Comparison of ENCODE assay signal across 1 cellular context in the genomic region with DNA sequence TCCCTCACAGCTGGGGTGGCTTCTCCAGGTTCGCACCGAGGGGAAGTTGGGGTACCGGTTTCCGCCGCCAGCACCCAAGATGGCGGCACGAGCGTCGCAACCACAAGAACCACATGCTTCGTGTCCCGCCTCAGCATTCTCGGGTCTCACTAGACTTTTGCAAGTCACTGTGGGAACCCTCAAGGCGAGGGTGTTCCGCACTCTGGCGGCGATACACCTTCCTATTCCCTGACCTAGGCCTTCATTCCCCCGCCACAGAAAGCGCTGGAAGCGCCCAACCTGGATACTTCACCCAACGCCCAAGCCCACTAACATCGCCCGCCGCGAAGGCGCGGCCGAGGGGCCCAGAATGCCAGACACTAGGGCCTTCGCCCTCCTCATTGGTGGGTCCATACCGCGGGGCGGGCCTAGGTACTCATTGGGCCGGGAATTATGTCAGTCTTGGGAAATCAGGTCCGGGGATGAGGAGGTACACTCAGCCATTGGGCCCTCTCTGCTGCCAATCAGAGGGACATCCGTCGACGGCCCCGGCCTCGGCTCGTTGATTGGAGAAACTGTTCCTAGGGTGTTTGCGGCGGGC.
TF ChIP-seq lines count a peak whose summit lies in the region.

No MANE protein-coding gene starts in this region.

TF ChIP-seq in HepG2, 621 proteins besides CTCF, POLR2A, EP300 and RAD21 (continued from another document and continues in another):
- TF ChIP-seq TFDP2 (CRISPR knock-in tag; IDR thresholded peaks at IDR 0.05) (no peak; the same call in 1 of the 2 replicates), TCF12 (IDR thresholded peaks at IDR 0.05) (no peak), TCF12 (CRISPR knock-in tag; IDR thresholded peaks at IDR 0.05) (no peak), NRL (CRISPR knock-in tag; IDR thresholded peaks at IDR 0.05; ENCODE audit: borderline replicate concordance) (peak; percentile 98), ZBTB44 (CRISPR knock-in tag; IDR thresholded peaks at IDR 0.05) (no peak), PHF21A (CRISPR knock-in tag; IDR thresholded peaks at IDR 0.05) (peak; percentile 74), ZNF256 (CRISPR knock-in tag; conservative IDR thresholded peaks at IDR 0.05) (0 out of 2 replicates have a peak, but pooled peaks have one; percentile 62), DMAP1 (CRISPR knock-in tag; IDR thresholded peaks at IDR 0.05) (no peak; the same call in none of the 2 replicates), SOX13 (IDR thresholded peaks at IDR 0.05) (no peak), SOX13 (CRISPR knock-in tag; conservative IDR thresholded peaks at IDR 0.05 in 1 of 2, IDR thresholded peaks at IDR 0.05 in 1 of 2) (no peak), ZNF367 (CRISPR knock-in tag; IDR thresholded peaks at IDR 0.05; ENCODE audit: borderline replicate concordance) (0 out of 2 replicates have a peak, but pooled peaks have one; percentile 81), RORA (CRISPR knock-in tag; IDR thresholded peaks at IDR 0.05) (no peak), ZNF335 (CRISPR knock-in tag; IDR thresholded peaks at IDR 0.05) (no peak), FLYWCH1 (CRISPR knock-in tag; IDR thresholded peaks at IDR 0.05) (no peak), ARNT (IDR thresholded peaks at IDR 0.05) (no peak), RBFOX2 (IDR thresholded peaks at IDR 0.05; ENCODE audit: low read depth, low read length) (no peak; the same call in 1 of the 2 replicates), ATF3 (CRISPR knock-in tag; IDR thresholded peaks at IDR 0.05) (0 out of 2 replicates have a peak, but pooled peaks have one; percentile 4), KDM5B (CRISPR knock-in tag; IDR thresholded peaks at IDR 0.05; ENCODE audit: borderline replicate concordance) (peak; percentile 85; the same call in 1 of the 2 replicates), ZFP37 (CRISPR knock-in tag; IDR thresholded peaks at IDR 0.05; ENCODE audit: borderline replicate concordance) (0 out of 2 replicates have a peak, but pooled peaks have one; percentile 57), HHEX (CRISPR knock-in tag; IDR thresholded peaks at IDR 0.05) (no peak), ZNF460 (CRISPR knock-in tag; IDR thresholded peaks at IDR 0.05; ENCODE audit: borderline replicate concordance) (no peak), ZNF724P (CRISPR knock-in tag; IDR thresholded peaks at IDR 0.05; ENCODE audit: borderline replicate concordance) (peak; percentile 89), ZBTB34 (CRISPR knock-in tag; IDR thresholded peaks at IDR 0.05) (peak; percentile 69), ARNTL (CRISPR knock-in tag; IDR thresholded peaks at IDR 0.05) (peak; percentile 80), ZUFSP (CRISPR knock-in tag; IDR thresholded peaks at IDR 0.05; ENCODE audit: borderline replicate concordance) (no peak), THYN1 (CRISPR knock-in tag; IDR thresholded peaks at IDR 0.05; ENCODE audit: borderline replicate concordance, low read depth) (no peak), TRIM22 (IDR thresholded peaks at IDR 0.05) (no peak), POLR2AphosphoS5 (IDR thresholded peaks at IDR 0.05; ENCODE audit: low read depth, low read length) (peak; percentile 87), GATA4 (IDR thresholded peaks at IDR 0.05; ENCODE audit: borderline replicate concordance, low read depth) (no peak; the same call in 1 of the 2 replicates), RAD51 (IDR thresholded peaks at IDR 0.05; ENCODE audit: borderline replicate concordance) (no peak), ATF5 (CRISPR knock-in tag; IDR thresholded peaks at IDR 0.05; ENCODE audit: low read depth) (peak; percentile 94), FOXK1 (CRISPR knock-in tag; IDR thresholded peaks at IDR 0.05; ENCODE audit: borderline replicate concordance, low read depth) (peak; percentile 48; the same call in 1 of the 2 replicates), SRSF9 (IDR thresholded peaks at IDR 0.05; ENCODE audit: borderline replicate concordance, insufficient read depth, low read depth, low read length, poor library complexity, severe bottlenecking) (no peak), ZBTB42 (CRISPR knock-in tag; IDR thresholded peaks at IDR 0.05) (peak; percentile 94; the same call in 1 of the 2 replicates)
- TF ChIP-seq, protein P1, sequence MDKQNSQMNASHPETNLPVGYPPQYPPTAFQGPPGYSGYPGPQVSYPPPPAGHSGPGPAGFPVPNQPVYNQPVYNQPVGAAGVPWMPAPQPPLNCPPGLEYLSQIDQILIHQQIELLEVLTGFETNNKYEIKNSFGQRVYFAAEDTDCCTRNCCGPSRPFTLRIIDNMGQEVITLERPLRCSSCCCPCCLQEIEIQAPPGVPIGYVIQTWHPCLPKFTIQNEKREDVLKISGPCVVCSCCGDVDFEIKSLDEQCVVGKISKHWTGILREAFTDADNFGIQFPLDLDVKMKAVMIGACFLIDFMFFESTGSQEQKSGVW (CRISPR knock-in tag; IDR thresholded peaks at IDR 0.05; ENCODE audit: borderline replicate concordance): no peak
- TF ChIP-seq, protein P2, sequence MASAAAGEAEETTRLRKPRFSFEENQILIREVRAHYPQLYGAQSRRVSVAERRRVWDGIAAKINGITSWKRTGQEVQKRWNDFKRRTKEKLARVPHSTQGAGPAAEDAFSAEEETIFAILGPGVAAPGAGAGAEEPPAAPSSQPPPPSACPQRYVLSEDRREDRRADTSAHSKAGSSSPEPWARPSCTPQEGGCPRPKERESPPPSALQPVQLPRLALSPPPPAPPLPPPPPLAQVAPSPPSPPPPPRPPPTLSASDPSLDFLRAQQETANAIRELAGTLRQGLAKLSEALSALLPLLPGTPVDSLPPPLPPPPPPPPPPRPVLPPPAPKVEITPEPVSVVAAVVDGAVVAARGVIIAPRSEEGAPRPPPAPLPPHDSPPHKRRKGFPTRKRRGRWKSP (CRISPR knock-in tag; IDR thresholded peaks at IDR 0.05): peak; percentile 17
- TF ChIP-seq, protein P3, sequence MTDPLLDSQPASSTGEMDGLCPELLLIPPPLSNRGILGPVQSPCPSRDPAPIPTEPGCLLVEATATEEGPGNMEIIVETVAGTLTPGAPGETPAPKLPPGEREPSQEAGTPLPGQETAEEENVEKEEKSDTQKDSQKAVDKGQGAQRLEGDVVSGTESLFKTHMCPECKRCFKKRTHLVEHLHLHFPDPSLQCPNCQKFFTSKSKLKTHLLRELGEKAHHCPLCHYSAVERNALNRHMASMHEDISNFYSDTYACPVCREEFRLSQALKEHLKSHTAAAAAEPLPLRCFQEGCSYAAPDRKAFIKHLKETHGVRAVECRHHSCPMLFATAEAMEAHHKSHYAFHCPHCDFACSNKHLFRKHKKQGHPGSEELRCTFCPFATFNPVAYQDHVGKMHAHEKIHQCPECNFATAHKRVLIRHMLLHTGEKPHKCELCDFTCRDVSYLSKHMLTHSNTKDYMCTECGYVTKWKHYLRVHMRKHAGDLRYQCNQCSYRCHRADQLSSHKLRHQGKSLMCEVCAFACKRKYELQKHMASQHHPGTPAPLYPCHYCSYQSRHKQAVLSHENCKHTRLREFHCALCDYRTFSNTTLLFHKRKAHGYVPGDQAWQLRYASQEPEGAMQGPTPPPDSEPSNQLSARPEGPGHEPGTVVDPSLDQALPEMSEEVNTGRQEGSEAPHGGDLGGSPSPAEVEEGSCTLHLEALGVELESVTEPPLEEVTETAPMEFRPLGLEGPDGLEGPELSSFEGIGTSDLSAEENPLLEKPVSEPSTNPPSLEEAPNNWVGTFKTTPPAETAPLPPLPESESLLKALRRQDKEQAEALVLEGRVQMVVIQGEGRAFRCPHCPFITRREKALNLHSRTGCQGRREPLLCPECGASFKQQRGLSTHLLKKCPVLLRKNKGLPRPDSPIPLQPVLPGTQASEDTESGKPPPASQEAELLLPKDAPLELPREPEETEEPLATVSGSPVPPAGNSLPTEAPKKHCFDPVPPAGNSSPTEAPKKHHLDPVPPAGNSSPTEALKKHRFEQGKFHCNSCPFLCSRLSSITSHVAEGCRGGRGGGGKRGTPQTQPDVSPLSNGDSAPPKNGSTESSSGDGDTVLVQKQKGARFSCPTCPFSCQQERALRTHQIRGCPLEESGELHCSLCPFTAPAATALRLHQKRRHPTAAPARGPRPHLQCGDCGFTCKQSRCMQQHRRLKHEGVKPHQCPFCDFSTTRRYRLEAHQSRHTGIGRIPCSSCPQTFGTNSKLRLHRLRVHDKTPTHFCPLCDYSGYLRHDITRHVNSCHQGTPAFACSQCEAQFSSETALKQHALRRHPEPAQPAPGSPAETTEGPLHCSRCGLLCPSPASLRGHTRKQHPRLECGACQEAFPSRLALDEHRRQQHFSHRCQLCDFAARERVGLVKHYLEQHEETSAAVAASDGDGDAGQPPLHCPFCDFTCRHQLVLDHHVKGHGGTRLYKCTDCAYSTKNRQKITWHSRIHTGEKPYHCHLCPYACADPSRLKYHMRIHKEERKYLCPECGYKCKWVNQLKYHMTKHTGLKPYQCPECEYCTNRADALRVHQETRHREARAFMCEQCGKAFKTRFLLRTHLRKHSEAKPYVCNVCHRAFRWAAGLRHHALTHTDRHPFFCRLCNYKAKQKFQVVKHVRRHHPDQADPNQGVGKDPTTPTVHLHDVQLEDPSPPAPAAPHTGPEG (CRISPR knock-in tag; IDR thresholded peaks at IDR 0.05): peak; percentile 67; the same call in 1 of the 2 replicates
